1 cellular context compared by ENCODE assay signal in the genomic region with DNA sequence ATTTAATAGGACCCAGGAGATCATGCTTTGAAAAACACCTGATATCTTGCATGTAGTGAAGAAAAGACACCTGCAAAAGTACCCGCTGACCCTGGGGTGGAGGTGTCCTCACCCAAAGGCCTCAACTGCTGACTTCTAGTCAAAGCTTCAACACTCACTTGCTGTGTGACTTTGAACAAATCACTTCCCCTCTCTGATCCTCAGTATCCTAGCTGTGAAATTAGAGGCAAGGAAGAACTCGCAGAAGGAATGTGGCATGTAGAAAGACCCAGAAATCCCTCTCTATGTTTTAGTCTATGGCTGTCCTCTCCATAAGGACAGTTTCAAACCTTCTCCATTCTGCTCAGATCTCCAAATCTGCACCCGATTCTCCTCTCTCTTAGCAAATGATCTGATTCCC.
TF ChIP-seq lines count a peak whose summit lies in the region.

No MANE protein-coding gene starts in this region.

TF ChIP-seq in K562, 482 proteins besides CTCF, POLR2A, EP300 and RAD21 (continued from another document):
- TF ChIP-seq, protein P1, sequence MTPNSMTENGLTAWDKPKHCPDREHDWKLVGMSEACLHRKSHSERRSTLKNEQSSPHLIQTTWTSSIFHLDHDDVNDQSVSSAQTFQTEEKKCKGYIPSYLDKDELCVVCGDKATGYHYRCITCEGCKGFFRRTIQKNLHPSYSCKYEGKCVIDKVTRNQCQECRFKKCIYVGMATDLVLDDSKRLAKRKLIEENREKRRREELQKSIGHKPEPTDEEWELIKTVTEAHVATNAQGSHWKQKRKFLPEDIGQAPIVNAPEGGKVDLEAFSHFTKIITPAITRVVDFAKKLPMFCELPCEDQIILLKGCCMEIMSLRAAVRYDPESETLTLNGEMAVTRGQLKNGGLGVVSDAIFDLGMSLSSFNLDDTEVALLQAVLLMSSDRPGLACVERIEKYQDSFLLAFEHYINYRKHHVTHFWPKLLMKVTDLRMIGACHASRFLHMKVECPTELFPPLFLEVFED (CRISPR knock-in tag; conservative IDR thresholded peaks at IDR 0.05): no peak
- TF ChIP-seq SAFB2 (IDR thresholded peaks at IDR 0.05; ENCODE audit: borderline replicate concordance, low read depth, low read length, severe bottlenecking): no peak
- peak; percentile 86 for TF ChIP-seq RBM25 (IDR thresholded peaks at IDR 0.05; ENCODE audit: low read depth, low read length, severe bottlenecking)
- no peak for TF ChIP-seq KDM2B (CRISPR knock-in tag; IDR thresholded peaks at IDR 0.05)
- TF ChIP-seq, protein P2, sequence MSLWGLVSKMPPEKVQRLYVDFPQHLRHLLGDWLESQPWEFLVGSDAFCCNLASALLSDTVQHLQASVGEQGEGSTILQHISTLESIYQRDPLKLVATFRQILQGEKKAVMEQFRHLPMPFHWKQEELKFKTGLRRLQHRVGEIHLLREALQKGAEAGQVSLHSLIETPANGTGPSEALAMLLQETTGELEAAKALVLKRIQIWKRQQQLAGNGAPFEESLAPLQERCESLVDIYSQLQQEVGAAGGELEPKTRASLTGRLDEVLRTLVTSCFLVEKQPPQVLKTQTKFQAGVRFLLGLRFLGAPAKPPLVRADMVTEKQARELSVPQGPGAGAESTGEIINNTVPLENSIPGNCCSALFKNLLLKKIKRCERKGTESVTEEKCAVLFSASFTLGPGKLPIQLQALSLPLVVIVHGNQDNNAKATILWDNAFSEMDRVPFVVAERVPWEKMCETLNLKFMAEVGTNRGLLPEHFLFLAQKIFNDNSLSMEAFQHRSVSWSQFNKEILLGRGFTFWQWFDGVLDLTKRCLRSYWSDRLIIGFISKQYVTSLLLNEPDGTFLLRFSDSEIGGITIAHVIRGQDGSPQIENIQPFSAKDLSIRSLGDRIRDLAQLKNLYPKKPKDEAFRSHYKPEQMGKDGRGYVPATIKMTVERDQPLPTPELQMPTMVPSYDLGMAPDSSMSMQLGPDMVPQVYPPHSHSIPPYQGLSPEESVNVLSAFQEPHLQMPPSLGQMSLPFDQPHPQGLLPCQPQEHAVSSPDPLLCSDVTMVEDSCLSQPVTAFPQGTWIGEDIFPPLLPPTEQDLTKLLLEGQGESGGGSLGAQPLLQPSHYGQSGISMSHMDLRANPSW (CRISPR knock-in tag; IDR thresholded peaks at IDR 0.05): no peak
- TF ChIP-seq CCNT2 (IDR thresholded peaks at IDR 0.05; ENCODE audit: borderline replicate concordance, extremely low read depth, insufficient read length, low read depth, low read length): no peak
- no peak for TF ChIP-seq ZC3H4 (CRISPR knock-in tag; IDR thresholded peaks at IDR 0.05; ENCODE audit: borderline replicate concordance)
- TF ChIP-seq KDM5B (IDR thresholded peaks at IDR 0.05; ENCODE audit: insufficient replicate concordance, low read depth, low read length): no peak
- TF ChIP-seq, protein P3, sequence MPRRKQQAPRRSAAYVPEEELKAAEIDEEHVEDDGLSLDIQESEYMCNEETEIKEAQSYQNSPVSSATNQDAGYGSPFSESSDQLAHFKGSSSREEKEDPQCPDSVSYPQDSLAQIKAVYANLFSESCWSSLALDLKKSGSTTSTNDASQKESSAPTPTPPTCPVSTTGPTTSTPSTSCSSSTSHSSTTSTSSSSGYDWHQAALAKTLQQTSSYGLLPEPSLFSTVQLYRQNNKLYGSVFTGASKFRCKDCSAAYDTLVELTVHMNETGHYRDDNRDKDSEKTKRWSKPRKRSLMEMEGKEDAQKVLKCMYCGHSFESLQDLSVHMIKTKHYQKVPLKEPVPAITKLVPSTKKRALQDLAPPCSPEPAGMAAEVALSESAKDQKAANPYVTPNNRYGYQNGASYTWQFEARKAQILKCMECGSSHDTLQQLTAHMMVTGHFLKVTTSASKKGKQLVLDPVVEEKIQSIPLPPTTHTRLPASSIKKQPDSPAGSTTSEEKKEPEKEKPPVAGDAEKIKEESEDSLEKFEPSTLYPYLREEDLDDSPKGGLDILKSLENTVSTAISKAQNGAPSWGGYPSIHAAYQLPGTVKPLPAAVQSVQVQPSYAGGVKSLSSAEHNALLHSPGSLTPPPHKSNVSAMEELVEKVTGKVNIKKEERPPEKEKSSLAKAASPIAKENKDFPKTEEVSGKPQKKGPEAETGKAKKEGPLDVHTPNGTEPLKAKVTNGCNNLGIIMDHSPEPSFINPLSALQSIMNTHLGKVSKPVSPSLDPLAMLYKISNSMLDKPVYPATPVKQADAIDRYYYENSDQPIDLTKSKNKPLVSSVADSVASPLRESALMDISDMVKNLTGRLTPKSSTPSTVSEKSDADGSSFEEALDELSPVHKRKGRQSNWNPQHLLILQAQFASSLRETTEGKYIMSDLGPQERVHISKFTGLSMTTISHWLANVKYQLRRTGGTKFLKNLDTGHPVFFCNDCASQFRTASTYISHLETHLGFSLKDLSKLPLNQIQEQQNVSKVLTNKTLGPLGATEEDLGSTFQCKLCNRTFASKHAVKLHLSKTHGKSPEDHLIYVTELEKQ (CRISPR knock-in tag; IDR thresholded peaks at IDR 0.05): no peak
- TF ChIP-seq SMAD3 (CRISPR knock-in tag; conservative IDR thresholded peaks at IDR 0.05): no peak
- TF ChIP-seq, protein P4, sequence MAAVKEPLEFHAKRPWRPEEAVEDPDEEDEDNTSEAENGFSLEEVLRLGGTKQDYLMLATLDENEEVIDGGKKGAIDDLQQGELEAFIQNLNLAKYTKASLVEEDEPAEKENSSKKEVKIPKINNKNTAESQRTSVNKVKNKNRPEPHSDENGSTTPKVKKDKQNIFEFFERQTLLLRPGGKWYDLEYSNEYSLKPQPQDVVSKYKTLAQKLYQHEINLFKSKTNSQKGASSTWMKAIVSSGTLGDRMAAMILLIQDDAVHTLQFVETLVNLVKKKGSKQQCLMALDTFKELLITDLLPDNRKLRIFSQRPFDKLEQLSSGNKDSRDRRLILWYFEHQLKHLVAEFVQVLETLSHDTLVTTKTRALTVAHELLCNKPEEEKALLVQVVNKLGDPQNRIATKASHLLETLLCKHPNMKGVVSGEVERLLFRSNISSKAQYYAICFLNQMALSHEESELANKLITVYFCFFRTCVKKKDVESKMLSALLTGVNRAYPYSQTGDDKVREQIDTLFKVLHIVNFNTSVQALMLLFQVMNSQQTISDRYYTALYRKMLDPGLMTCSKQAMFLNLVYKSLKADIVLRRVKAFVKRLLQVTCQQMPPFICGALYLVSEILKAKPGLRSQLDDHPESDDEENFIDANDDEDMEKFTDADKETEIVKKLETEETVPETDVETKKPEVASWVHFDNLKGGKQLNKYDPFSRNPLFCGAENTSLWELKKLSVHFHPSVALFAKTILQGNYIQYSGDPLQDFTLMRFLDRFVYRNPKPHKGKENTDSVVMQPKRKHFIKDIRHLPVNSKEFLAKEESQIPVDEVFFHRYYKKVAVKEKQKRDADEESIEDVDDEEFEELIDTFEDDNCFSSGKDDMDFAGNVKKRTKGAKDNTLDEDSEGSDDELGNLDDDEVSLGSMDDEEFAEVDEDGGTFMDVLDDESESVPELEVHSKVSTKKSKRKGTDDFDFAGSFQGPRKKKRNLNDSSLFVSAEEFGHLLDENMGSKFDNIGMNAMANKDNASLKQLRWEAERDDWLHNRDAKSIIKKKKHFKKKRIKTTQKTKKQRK (IDR thresholded peaks at IDR 0.05; ENCODE audit: borderline replicate concordance, low read depth, low read length): no peak
- no peak for TF ChIP-seq ILK (tag; IDR thresholded peaks at IDR 0.05; ENCODE audit: borderline replicate concordance, low read depth)
- TF ChIP-seq, protein P5, sequence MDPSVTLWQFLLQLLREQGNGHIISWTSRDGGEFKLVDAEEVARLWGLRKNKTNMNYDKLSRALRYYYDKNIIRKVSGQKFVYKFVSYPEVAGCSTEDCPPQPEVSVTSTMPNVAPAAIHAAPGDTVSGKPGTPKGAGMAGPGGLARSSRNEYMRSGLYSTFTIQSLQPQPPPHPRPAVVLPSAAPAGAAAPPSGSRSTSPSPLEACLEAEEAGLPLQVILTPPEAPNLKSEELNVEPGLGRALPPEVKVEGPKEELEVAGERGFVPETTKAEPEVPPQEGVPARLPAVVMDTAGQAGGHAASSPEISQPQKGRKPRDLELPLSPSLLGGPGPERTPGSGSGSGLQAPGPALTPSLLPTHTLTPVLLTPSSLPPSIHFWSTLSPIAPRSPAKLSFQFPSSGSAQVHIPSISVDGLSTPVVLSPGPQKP (CRISPR knock-in tag; IDR thresholded peaks at IDR 0.05): no peak
